ENCODE assay signal across 20 cellular contexts in the genomic region with DNA sequence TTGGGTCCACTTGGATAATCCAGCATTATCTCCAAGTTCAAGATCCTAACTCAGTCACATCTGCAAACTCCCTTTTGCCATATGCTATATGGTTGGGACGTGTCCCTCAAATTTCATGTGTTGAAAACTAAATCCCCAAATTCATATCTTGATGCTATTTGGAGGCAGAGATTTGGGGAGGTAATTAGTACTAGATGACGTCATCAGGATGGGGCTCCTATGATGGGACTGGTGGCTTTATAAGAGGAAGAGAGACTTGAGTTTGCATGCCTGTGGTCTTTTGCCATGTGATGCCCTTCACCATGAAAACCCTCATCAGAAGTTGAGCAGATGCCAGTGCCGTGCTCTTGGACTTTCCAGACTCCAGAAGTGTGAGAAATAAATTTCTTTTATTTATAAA.
"Had no signal": no experiment of that assay in that cellular context is flagged by ENCODE, and none has a peak within 500 bp of the region (broad histone marks: within the 10 kb centered on the region; RNA-seq: fewer than 3 reads in every experiment).

No MANE protein-coding gene starts in this region.

- H3K27ac ChIP-seq: PC-9, Peyer's patch, SJSA1, SK-N-MC had no signal

- H3K4me2 ChIP-seq: PC-9 had no signal

- H2AFZ ChIP-seq: PC-9 had no signal

- DNase-seq: KBM-7, NCI-H1048, NCI-H1105, NCI-H1417, NCI-H1436 treated with DMSO at 0.1 percent for 48 hours, NCI-H1694, NCI-H187 treated with DMSO at 0.1 percent for 48 hours, NCI-H2081, NCI-H2107, NCI-H2227 treated with DMSO at 0.1 percent for 48 hours, NCI-H526 treated with DMSO at 0.1 percent for 48 hours, NCI-H748 treated with DMSO at 0.1 percent for 48 hours, OCI-M1, PC-9, Peyer's patch, Right ventricle myocardium superior, RPMI8226, SIG-M5 had no signal

- H3K27me3 ChIP-seq: Peyer's patch, SJSA1 had no signal

- H3K36me3 ChIP-seq: Peyer's patch, SJSA1 had no signal

- H3K4me1 ChIP-seq: Peyer's patch, SJSA1 had no signal

- H3K9me3 ChIP-seq: Peyer's patch, SJSA1 had no signal

- H3K4me3 ChIP-seq: PC-9, Peyer's patch, SJSA1, SK-N-MC had no signal
